Comparison of ENCODE assay signal across 1 cellular context in the genomic region with DNA sequence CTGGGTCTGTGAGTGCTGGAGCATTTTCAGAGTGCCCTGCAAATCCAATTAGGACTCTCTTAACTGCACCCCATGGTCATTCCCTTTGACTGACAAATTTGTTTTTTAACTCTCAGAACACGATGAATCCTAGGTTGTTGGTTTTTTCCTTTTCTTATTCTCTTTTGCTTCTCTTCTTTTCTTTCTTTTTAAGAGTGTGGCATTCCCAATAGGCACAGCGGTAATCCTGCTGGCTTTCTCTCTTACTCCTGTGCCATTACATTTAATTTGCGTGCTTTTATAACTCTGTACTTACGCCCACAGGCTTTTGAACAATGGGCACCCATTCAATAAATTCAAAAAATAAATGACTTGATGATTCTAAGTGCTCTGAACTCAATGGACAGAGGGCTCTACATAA.
TF ChIP-seq lines count a peak whose summit lies in the region.

No MANE protein-coding gene starts in this region.

TF ChIP-seq in WTC11, 78 proteins besides CTCF, POLR2A, EP300 and RAD21 (continued from another document):
- TF ChIP-seq, protein P1, sequence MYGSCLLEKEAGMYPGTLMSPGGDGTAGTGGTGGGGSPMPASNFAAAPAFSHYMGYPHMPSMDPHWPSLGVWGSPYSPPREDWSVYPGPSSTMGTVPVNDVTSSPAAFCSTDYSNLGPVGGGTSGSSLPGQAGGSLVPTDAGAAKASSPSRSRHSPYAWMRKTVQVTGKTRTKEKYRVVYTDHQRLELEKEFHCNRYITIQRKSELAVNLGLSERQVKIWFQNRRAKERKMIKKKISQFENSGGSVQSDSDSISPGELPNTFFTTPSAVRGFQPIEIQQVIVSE (CRISPR knock-in tag; IDR thresholded peaks at IDR 0.05; ENCODE audit: borderline replicate concordance) = no peak
- TF ChIP-seq ZNF532 (CRISPR knock-in tag; IDR thresholded peaks at IDR 0.05; ENCODE audit: borderline replicate concordance) = no peak
- no peak for TF ChIP-seq ZNF423 (CRISPR knock-in tag; IDR thresholded peaks at IDR 0.05)
- TF ChIP-seq MAX (CRISPR knock-in tag; IDR thresholded peaks at IDR 0.05) = no peak
- TF ChIP-seq ZNF138 (CRISPR knock-in tag; conservative IDR thresholded peaks at IDR 0.05) = no peak
- no peak for TF ChIP-seq RORB (CRISPR knock-in tag; IDR thresholded peaks at IDR 0.05)
- no peak for TF ChIP-seq NR1H2 (CRISPR knock-in tag; IDR thresholded peaks at IDR 0.05)
- no peak for TF ChIP-seq ZNF416 (CRISPR knock-in tag; IDR thresholded peaks at IDR 0.05)
- TF ChIP-seq, protein P2, sequence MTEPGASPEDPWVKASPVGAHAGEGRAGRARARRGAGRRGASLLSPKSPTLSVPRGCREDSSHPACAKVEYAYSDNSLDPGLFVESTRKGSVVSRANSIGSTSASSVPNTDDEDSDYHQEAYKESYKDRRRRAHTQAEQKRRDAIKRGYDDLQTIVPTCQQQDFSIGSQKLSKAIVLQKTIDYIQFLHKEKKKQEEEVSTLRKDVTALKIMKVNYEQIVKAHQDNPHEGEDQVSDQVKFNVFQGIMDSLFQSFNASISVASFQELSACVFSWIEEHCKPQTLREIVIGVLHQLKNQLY (CRISPR knock-in tag; IDR thresholded peaks at IDR 0.05) = no peak
- no peak for TF ChIP-seq AFF4 (CRISPR knock-in tag; IDR thresholded peaks at IDR 0.05; ENCODE audit: borderline replicate concordance)
- TF ChIP-seq, protein P3, sequence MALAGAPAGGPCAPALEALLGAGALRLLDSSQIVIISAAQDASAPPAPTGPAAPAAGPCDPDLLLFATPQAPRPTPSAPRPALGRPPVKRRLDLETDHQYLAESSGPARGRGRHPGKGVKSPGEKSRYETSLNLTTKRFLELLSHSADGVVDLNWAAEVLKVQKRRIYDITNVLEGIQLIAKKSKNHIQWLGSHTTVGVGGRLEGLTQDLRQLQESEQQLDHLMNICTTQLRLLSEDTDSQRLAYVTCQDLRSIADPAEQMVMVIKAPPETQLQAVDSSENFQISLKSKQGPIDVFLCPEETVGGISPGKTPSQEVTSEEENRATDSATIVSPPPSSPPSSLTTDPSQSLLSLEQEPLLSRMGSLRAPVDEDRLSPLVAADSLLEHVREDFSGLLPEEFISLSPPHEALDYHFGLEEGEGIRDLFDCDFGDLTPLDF (CRISPR knock-in tag; IDR thresholded peaks at IDR 0.05) = no peak
TF ChIP-seq in WTC11: peak in this region for 0.
